In the genomic region with DNA sequence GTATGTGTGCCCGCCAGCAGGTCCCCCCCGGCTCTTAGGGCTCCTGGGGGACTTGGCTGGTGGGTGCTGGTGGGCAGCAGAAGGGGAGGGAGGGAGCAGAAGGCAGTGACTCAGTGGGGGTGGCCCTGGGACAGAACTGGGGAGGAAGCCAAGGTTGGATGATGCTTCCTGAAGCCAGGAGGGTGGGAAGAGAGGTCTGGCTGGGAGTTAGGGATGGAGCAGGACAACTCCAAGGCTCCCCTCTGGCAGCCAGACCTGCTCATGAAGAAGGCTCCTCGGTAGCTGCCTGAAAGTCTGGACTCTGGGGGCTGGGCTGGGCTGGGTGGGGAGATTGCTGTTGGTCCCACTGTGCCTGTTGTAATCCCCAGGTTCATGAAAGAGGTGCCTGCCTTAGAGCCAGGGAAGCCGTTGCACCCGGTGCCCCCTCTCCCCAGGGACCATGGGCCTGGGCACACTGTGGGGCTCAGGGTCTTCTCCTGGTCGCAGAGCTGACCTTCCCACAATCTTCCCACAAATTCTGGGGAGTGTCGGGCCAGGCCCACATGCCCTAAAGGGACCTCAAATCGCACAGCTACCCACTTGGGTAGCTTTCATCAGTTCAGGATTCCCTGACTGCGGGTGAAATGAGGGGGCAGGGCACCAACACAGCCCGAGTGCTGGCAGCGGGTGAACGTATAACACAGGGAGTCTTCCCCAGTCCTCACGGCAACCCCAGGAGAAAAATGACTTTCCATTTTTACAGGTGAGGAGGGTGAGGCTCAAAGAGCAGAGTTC, we compare ENCODE assay signal across 1 cellular context.
TF ChIP-seq lines count a peak whose summit lies in the region.

No MANE protein-coding gene starts in this region.

TF ChIP-seq in SK-N-SH, 30 proteins besides CTCF, POLR2A, EP300 and RAD21 (continued from another document):
- TF ChIP-seq TEAD4 (IDR thresholded peaks at IDR 0.05; ENCODE audit: borderline replicate concordance, insufficient read depth) (no peak), SMC3 (IDR thresholded peaks at IDR 0.05; ENCODE audit: low read depth, low read length) (no peak), TAF1 (IDR thresholded peaks at IDR 0.05; ENCODE audit: borderline replicate concordance, low read depth, low read length) (no peak), IRF3 (IDR thresholded peaks at IDR 0.05; ENCODE audit: low read depth, low read length) (no peak), FOXJ3 (CRISPR knock-in tag; IDR thresholded peaks at IDR 0.05) (no peak), FOSL2 (IDR thresholded peaks at IDR 0.05; ENCODE audit: borderline replicate concordance, low read depth) (peak; percentile 81; the same call in 1 of the 2 replicates), YY1 (IDR thresholded peaks at IDR 0.05; ENCODE audit: low read depth) (0 out of 2 replicates have a peak, but pooled peaks have one; percentile 14)
- TF ChIP-seq, protein P1, sequence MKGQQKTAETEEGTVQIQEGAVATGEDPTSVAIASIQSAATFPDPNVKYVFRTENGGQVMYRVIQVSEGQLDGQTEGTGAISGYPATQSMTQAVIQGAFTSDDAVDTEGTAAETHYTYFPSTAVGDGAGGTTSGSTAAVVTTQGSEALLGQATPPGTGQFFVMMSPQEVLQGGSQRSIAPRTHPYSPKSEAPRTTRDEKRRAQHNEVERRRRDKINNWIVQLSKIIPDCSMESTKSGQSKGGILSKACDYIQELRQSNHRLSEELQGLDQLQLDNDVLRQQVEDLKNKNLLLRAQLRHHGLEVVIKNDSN (IDR thresholded peaks at IDR 0.05; ENCODE audit: borderline replicate concordance, low read depth) = no peak
- TF ChIP-seq, protein P2, sequence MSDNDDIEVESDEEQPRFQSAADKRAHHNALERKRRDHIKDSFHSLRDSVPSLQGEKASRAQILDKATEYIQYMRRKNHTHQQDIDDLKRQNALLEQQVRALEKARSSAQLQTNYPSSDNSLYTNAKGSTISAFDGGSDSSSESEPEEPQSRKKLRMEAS (IDR thresholded peaks at IDR 0.05; ENCODE audit: low read depth) = peak; percentile 59
- TF ChIP-seq, protein P3, sequence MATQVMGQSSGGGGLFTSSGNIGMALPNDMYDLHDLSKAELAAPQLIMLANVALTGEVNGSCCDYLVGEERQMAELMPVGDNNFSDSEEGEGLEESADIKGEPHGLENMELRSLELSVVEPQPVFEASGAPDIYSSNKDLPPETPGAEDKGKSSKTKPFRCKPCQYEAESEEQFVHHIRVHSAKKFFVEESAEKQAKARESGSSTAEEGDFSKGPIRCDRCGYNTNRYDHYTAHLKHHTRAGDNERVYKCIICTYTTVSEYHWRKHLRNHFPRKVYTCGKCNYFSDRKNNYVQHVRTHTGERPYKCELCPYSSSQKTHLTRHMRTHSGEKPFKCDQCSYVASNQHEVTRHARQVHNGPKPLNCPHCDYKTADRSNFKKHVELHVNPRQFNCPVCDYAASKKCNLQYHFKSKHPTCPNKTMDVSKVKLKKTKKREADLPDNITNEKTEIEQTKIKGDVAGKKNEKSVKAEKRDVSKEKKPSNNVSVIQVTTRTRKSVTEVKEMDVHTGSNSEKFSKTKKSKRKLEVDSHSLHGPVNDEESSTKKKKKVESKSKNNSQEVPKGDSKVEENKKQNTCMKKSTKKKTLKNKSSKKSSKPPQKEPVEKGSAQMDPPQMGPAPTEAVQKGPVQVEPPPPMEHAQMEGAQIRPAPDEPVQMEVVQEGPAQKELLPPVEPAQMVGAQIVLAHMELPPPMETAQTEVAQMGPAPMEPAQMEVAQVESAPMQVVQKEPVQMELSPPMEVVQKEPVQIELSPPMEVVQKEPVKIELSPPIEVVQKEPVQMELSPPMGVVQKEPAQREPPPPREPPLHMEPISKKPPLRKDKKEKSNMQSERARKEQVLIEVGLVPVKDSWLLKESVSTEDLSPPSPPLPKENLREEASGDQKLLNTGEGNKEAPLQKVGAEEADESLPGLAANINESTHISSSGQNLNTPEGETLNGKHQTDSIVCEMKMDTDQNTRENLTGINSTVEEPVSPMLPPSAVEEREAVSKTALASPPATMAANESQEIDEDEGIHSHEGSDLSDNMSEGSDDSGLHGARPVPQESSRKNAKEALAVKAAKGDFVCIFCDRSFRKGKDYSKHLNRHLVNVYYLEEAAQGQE (IDR thresholded peaks at IDR 0.05; ENCODE audit: low read depth, low read length) = no peak; the same call in 1 of the 2 replicates
